ENCODE assay signal across 1 cellular context in the genomic region with DNA sequence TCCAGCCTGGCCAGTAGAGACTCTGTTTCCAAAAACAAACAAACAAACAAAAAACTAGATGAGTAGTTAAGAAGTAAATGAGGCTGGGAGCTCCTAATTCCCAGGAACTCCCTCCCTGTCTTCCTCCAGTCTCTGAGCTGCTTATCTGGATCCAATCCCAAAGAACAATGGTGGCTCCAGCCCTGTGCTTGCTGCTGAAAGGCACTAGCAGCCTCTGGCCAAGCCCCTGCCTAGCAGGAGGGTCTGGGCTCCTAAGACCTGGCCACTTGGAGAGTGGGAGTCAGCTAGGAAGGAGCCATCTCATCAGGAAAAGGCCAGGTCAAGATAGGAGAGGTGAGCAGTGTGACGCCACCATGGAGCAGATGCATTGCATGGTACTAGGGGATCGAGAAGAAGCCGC.
TF ChIP-seq lines count a peak whose summit lies in the region.

No MANE protein-coding gene starts in this region.

TF ChIP-seq in HEK293, 187 proteins besides CTCF, POLR2A, EP300 and RAD21 (continued from another document):
- TF ChIP-seq GLI2 (tag by site-specific recombination; IDR thresholded peaks at IDR 0.05; ENCODE audit: borderline replicate concordance, low read depth), result no peak
- TF ChIP-seq ZNF354C (tag by site-specific recombination; IDR thresholded peaks at IDR 0.05; ENCODE audit: borderline replicate concordance, low read depth), result no peak
- TF ChIP-seq ZNF112 (tag by site-specific recombination; IDR thresholded peaks at IDR 0.05), result no peak
- no peak for TF ChIP-seq ZNF146 (tag by site-specific recombination; IDR thresholded peaks at IDR 0.05)
- TF ChIP-seq ZNF311 (tag by site-specific recombination; IDR thresholded peaks at IDR 0.05; ENCODE audit: borderline replicate concordance), result no peak
- TF ChIP-seq BCL11A (tag by site-specific recombination; IDR thresholded peaks at IDR 0.05; ENCODE audit: low read depth), result no peak
- no peak for TF ChIP-seq ZNF777 (tag by site-specific recombination; IDR thresholded peaks at IDR 0.05; ENCODE audit: borderline replicate concordance)
- TF ChIP-seq ZNF140 (tag by site-specific recombination; IDR thresholded peaks at IDR 0.05), result no peak
- no peak for TF ChIP-seq ZNF132 (tag by site-specific recombination; IDR thresholded peaks at IDR 0.05; ENCODE audit: borderline replicate concordance)
- no peak for TF ChIP-seq ZNF184 (tag by site-specific recombination; IDR thresholded peaks at IDR 0.05)
- TF ChIP-seq ZNF24 (tag by site-specific recombination; IDR thresholded peaks at IDR 0.05), result no peak
- TF ChIP-seq ZFHX2 (tag by site-specific recombination; conservative IDR thresholded peaks at IDR 0.05), result no peak
- TF ChIP-seq ZNF23 (tag by site-specific recombination; IDR thresholded peaks at IDR 0.05; ENCODE audit: borderline replicate concordance), result no peak
TF ChIP-seq in HEK293: peak in this region for 0.
